1 cellular context compared by ENCODE assay signal in genomic region chr2:27270680-27271079, GRCh38.
TF ChIP-seq lines count a peak whose summit lies in the region.

No MANE protein-coding gene starts in this region.

TF ChIP-seq in GM12878, 131 proteins besides CTCF, POLR2A, EP300 and RAD21:
- no peak for TF ChIP-seq ATF2 (IDR thresholded peaks at IDR 0.05; ENCODE audit: low read length)
- TF ChIP-seq RUNX3 (IDR thresholded peaks at IDR 0.05; ENCODE audit: low read length): 0 out of 2 replicates have a peak, but pooled peaks have one; percentile 5
